In genomic region chr1:212638419-212639151, GRCh38 we compare ENCODE assay signal across 14 cellular contexts. TPM values are rescaled to one million over a fixed set of nuclear protein-coding genes. Genes with fewer than 3 reads are reported as not detected.
DNase-seq lines count a peak whose midpoint lies in the region; ATAC-seq and TF ChIP-seq lines count a peak whose summit lies in the region.
"Had no signal": no experiment of that assay in that cellular context is flagged by ENCODE, and none has a peak within 500 bp of the region (broad histone marks: within the 10 kb centered on the region; RNA-seq: fewer than 3 reads in every experiment).

No MANE protein-coding gene starts in this region.

- H3K9ac ChIP-seq in BLaER1 (peak overlapping the region; percentile 76; the same call in 1 of the 2 replicates), OCI-LY3 (ENCODE audit: low read length) (no peak overlapping the region; the same call in 1 of the 2 replicates), parathyroid adenoma (no peak overlapping the region)

- H3K79me2 ChIP-seq in OCI-LY3 (ENCODE audit: low read length) (no peaks in the 10 kb centered on the region), parathyroid adenoma (no peaks in the 10 kb centered on the region)

- H3K4me2 ChIP-seq in BLaER1 (peak overlapping the region; percentile 95), OCI-LY3 (ENCODE audit: low read length) (peak overlapping the region; percentile 67), parathyroid adenoma (ENCODE audit: low read length) (no peak overlapping the region)

- no peak for TF ChIP-seq CTCF in OCI-LY3 (IDR thresholded peaks at IDR 0.05; ENCODE audit: low read depth, low read length)
- no peak for TF ChIP-seq CTCF in fibroblast of the aortic adventitia (IDR thresholded peaks at IDR 0.05; ENCODE audit: insufficient read depth, low read length)
- TF ChIP-seq CTCF in parathyroid adenoma (IDR thresholded peaks at IDR 0.05) = no peak
- TF ChIP-seq CTCF in ovary (IDR thresholded peaks at IDR 0.05) = no peak

- 16 to 32% (median 23%) methylated on average over 4 of the region's 4 CpGs for WGBS in ovary, 3 donors

- H3K4me3 ChIP-seq in BLaER1 (no peak overlapping the region), OCI-LY3 (ENCODE audit: low read length) (no peak overlapping the region), fibroblast of the aortic adventitia (ENCODE audit: low read depth, low read length) (no peak overlapping the region), parathyroid adenoma (ENCODE audit: low read depth, low read length) (no peak overlapping the region), ovary (no peak overlapping the region)

- H2AFZ ChIP-seq in OCI-LY3 (ENCODE audit: low read depth, low read length) (no peak overlapping the region), parathyroid adenoma (no peak overlapping the region)

- no peak for ATAC-seq in HG03342 (IDR thresholded peaks at IDR 0.05; ENCODE audit: unreplicated experiment)
- ATAC-seq: activated T-cell treated with anti-CD3 and anti-CD28 coated beads, Interleukin-2, amount 50 U/mL, for 72 hours; PC-3 had no signal

- H4K20me1 ChIP-seq in BLaER1 = no peaks in the 10 kb centered on the region
- H4K20me1 ChIP-seq in OCI-LY3 (ENCODE audit: insufficient read depth, low read length) = no peaks in the 10 kb centered on the region

- H3K27ac ChIP-seq in BLaER1 = peak overlapping the region; percentile 89
- H3K27ac ChIP-seq in OCI-LY3 (ENCODE audit: low read length) = 0 out of 2 replicates have a peak overlapping the region, but pooled peaks have one; percentile 90
- peak overlapping the region; percentile 77 for H3K27ac ChIP-seq in parathyroid adenoma
- no peak overlapping the region for H3K27ac ChIP-seq in ovary
- H3K27ac ChIP-seq: neutrophil, WERI-Rb-1 had no signal

- intact Hi-C loops in ovary (cut with DNase I) = no loop called here

- peak; percentile 37 for DNase-seq in fibroblast of the aortic adventitia (ENCODE audit: low read depth)
- DNase-seq in OCI-M2 (lab: John Stamatoyannopoulos, UW; ENCODE audit: unreplicated experiment) = no peak
- DNase-seq in ovary = no peak
- DNase-seq in NCI-H2081 treated with DMSO at 0.1 percent for 48 hours (lab: John Stamatoyannopoulos, UW) = no peak
- DNase-seq: activated T-cell treated with anti-CD3 and anti-CD28 coated beads, Interleukin-2, amount 50 U/mL, for 72 hours; Calu3; MM.1S; PC-3; WERI-Rb-1 had no signal

- H3K36me3 ChIP-seq in BLaER1 (no peaks in the 10 kb centered on the region), OCI-LY3 (replicated peaks; ENCODE audit: low read depth, low read length) (peaks cover 23% of the 10 kb centered on the region), parathyroid adenoma (ENCODE audit: control insufficient read depth, insufficient read depth, low read length) (no peaks in the 10 kb centered on the region), ovary (no peaks in the 10 kb centered on the region)
- H3K36me3 ChIP-seq: neutrophil, WERI-Rb-1 had no signal

- peaks cover 11% of the 10 kb centered on the region for H3K9me3 ChIP-seq in BLaER1
- H3K9me3 ChIP-seq in OCI-LY3 (ENCODE audit: insufficient read depth, low read length) = peaks cover 27% of the 10 kb centered on the region
- no peaks in the 10 kb centered on the region for H3K9me3 ChIP-seq in parathyroid adenoma (ENCODE audit: control insufficient read depth, low read length)
- H3K9me3 ChIP-seq in ovary = no peaks in the 10 kb centered on the region
- H3K9me3 ChIP-seq: neutrophil had no signal

- TF ChIP-seq EP300 in ovary (IDR thresholded peaks at IDR 0.05) = no peak

- no peak for TF ChIP-seq POLR2A in ovary (IDR thresholded peaks at IDR 0.05)

- H3K27me3 ChIP-seq in BLaER1 = no peaks in the 10 kb centered on the region
- H3K27me3 ChIP-seq in OCI-LY3 (ENCODE audit: low read depth, low read length) = no peaks in the 10 kb centered on the region
- no peaks in the 10 kb centered on the region for H3K27me3 ChIP-seq in parathyroid adenoma (ENCODE audit: control insufficient read depth, insufficient read depth, low read length)
- H3K27me3 ChIP-seq in ovary = no peaks in the 10 kb centered on the region

- H3K4me1 ChIP-seq in BLaER1 = peaks cover 65% of the 10 kb centered on the region
- H3K4me1 ChIP-seq in OCI-LY3 (ENCODE audit: low read length) = peaks cover 65% of the 10 kb centered on the region
- no peaks in the 10 kb centered on the region for H3K4me1 ChIP-seq in parathyroid adenoma
- no peaks in the 10 kb centered on the region for H3K4me1 ChIP-seq in ovary (ENCODE audit: insufficient read depth)

RNA-seq across cellular contexts. Expression of gene ATF3, which starts 30.0 kb away (rescaled TPM):
- 4.2 and 5.2 TPM in 2 replicates for total RNA-seq in fibroblast of the aortic adventitia (ENCODE audit: low replicate concordance)
- 100 to 1,000 TPM in 1 of 7 donors, 10 to 100 TPM in 3, 1 to 10 TPM in 3; 2.9 to 132 (median 19.4) TPM for total RNA-seq in ovary
- 10 to 100 TPM in 1 of 2 donors, 1 to 10 TPM in 1; 5.1 to 29.2 TPM for polyA plus RNA-seq in ovary

Comparison
In these comparisons a context has a peak if more than half of its experiments do, and no peak if none do; other contexts are left out.
1. H3K27ac ChIP-seq: peak in BLaER1 (single experiment), OCI-LY3 (single experiment) and parathyroid adenoma (single experiment); none in ovary (0 of 2).